ENCODE assay signal across 8 cellular contexts in the genomic region with DNA sequence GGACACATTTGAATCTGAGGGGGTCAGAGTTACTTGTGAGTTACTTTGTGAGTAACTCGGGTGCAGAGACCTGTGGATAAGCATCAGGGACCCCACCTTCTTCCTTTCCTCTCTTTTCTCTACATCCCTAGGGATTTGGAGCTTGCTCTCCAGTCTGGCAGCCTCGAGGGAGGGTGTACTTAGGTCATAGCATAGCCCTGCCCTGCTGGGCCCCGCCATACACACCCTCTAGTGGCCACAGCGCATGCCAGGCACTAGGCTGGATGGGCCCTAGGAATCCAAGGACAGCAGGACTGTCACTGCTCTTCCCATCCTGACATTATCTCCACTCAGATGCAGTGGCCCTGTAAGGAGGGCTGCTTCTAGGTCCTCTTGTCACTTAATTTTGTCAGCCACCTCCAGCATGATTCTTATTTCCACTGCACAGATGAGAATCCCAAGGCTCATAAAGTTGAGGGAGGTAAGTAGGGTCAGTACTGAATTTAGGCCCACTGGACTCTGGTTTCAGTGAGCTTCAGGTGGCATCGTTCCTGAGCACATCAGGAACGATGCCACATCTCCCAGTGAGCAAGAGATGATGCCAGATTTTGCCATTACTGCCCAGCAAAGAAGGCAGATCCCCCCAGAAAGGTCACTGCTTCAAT. TPM values are rescaled to one million over a fixed set of nuclear protein-coding genes. Genes with fewer than 3 reads are reported as not detected.
DNase-seq lines count a peak whose midpoint lies in the region; ATAC-seq, FAIRE-seq and TF ChIP-seq lines count a peak whose summit lies in the region.

No MANE protein-coding gene starts in this region.

- peaks cover 10% of the 10 kb centered on the region for H3K27me3 ChIP-seq in CD4-positive, alpha-beta memory T cell (ENCODE audit: insufficient read depth, low read length)

- TF ChIP-seq CTCF in GM10266 (IDR thresholded peaks at IDR 0.05; ENCODE audit: control insufficient read depth, insufficient read depth, low read depth, missing control alignments) (peak; percentile 55), brain (conservative IDR thresholded peaks at IDR 0.05) (peak; percentile 61 to 73), kidney (IDR thresholded peaks at IDR 0.05; ENCODE audit: borderline replicate concordance, extremely low read depth, insufficient read depth) (peak; percentile 89)

- H3K4me1 ChIP-seq in kidney (ENCODE audit: control insufficient read depth in 1 of 2, insufficient read depth in 1 of 2, low read depth in 1 of 2, low read length in 2 of 2) = peaks cover 0 to 3% of the 10 kb centered on the region in 2 donors
- peaks cover 17% of the 10 kb centered on the region for H3K4me1 ChIP-seq in CD4-positive, alpha-beta memory T cell (ENCODE audit: insufficient read depth, low read length)

- H3K36me3 ChIP-seq in kidney (ENCODE audit: control insufficient read depth in 1 of 2, insufficient read depth in 2 of 2, low read length in 2 of 2) = no peaks in the 10 kb centered on the region
- no peaks in the 10 kb centered on the region for H3K36me3 ChIP-seq in CD4-positive, alpha-beta memory T cell (ENCODE audit: insufficient read depth, low read length)

- H3K9ac ChIP-seq in kidney (ENCODE audit: low read length in 2 of 2) = no peak overlapping the region

- ATAC-seq in GM21526 (IDR thresholded peaks at IDR 0.05; ENCODE audit: low FRiP score, unreplicated experiment) = no peak

- in situ Hi-C loops in ACHN (cut with HindIII; ENCODE audit: low pct_ligation_motif_present, low pct_unique_long_range_greater_than_20kb, low sequenced_read_pairs) = no loop called here

- H3K9me3 Mint-ChIP-seq in brain = no peaks in the 10 kb centered on the region
- H3K9me3 Mint-ChIP-seq in CD4-positive, alpha-beta memory T cell = no peaks in the 10 kb centered on the region

- DNase-seq in ACHN = peak; percentile 72
- DNase-seq in GM10266 (ENCODE audit: extremely low spot score) = no peak
- DNase-seq in NCI-H510A treated with DMSO at 0.1 percent for 48 hours (lab: John Stamatoyannopoulos, UW) = peak; percentile 35
- peak; percentile 84 for DNase-seq in kidney
- DNase-seq in ureter (ENCODE audit: low spot score) = peak; percentile 76
- DNase-seq in CD4-positive, alpha-beta memory T cell = no peak

- intact Hi-C loops in kidney (cut with DNase I) = loop anchor here (10.0 kb wide), 1 partner anchor 74 kb away; no protein-coding TSS in a partner anchor
- intact Hi-C loops in CD4-positive, alpha-beta memory T cell (cut with micrococcal nuclease) = no loop called here

- no peak for FAIRE-seq in kidney (lab: Jason Lieb, UNC)

- no peaks in the 10 kb centered on the region for H3K36me3 Mint-ChIP-seq in brain
- peaks cover 0 to 2% of the 10 kb centered on the region in 2 donors for H3K36me3 Mint-ChIP-seq in CD4-positive, alpha-beta memory T cell

- H3K4me1 Mint-ChIP-seq in brain = peaks cover 13% of the 10 kb centered on the region
- H3K4me1 Mint-ChIP-seq in CD4-positive, alpha-beta memory T cell = peaks cover 9 to 23% (median 13%) of the 10 kb centered on the region in 4 donors

- no peaks in the 10 kb centered on the region for H3K9me3 ChIP-seq in kidney (ENCODE audit: control insufficient read depth in 1 of 2, low read length in 2 of 2)
- H3K9me3 ChIP-seq in CD4-positive, alpha-beta memory T cell (ENCODE audit: control insufficient read depth in 1 of 2, low read length in 2 of 2) = no peaks in the 10 kb centered on the region

- no peak overlapping the region for H3K4me3 ChIP-seq in kidney (ENCODE audit: low read length in 2 of 2)
- H3K4me3 ChIP-seq in CD4-positive, alpha-beta memory T cell (ENCODE audit: low read length in 2 of 2) = no peak overlapping the region

- POLR2A ChIA-PET in CD4-positive, alpha-beta memory T cell (lab: Charles Lee; ENCODE audit: partially characterized antibody) = no interaction called here

- CTCF ChIA-PET in CD4-positive, alpha-beta memory T cell (lab: Charles Lee; ENCODE audit: partially characterized antibody) = no interaction called here

- H3K4me3 Mint-ChIP-seq in brain = peak overlapping the region in 1 of 5 experiments; percentile 16
- no peak overlapping the region for H3K4me3 Mint-ChIP-seq in CD4-positive, alpha-beta memory T cell

- peaks cover 19% of the 10 kb centered on the region for H3K27me3 Mint-ChIP-seq in brain
- peaks cover 2 to 9% of the 10 kb centered on the region in 2 donors for H3K27me3 Mint-ChIP-seq in CD4-positive, alpha-beta memory T cell

- peak overlapping the region in 1 of 5 experiments; percentile 44 for H3K27ac Mint-ChIP-seq in brain
- H3K27ac Mint-ChIP-seq in CD4-positive, alpha-beta memory T cell = no peak overlapping the region

- no peak overlapping the region for H3K27ac ChIP-seq in kidney (ENCODE audit: low read depth in 2 of 2, low read length in 2 of 2)
- H3K27ac ChIP-seq in CD4-positive, alpha-beta memory T cell (ENCODE audit: low read depth, low read length) = no peak overlapping the region

RNA-seq across cellular contexts. Expression of gene SMAD6, which starts 3.6 kb away (rescaled TPM):
- 2.3 TPM for polyA plus RNA-seq in brain (ENCODE audit: insufficient read depth, low read depth, low replicate concordance)
- 23.0 TPM for total RNA-seq in kidney
- polyA plus RNA-seq in kidney (ENCODE audit: insufficient read depth, low read depth, low replicate concordance) = 15.4 TPM
- total RNA-seq in ureter = 17.4 TPM
- under 1 TPM; 0.09 to 0.11 TPM for total RNA-seq in CD4-positive, alpha-beta memory T cell
- not detected for polyA plus RNA-seq in CD4-positive, alpha-beta memory T cell

Comparison
In these comparisons a context has a peak if more than half of its experiments do, and no peak if none do; other contexts are left out.
1. DNase-seq: peak in ACHN (single experiment), NCI-H510A treated with DMSO at 0.1 percent for 48 hours (single experiment), kidney (single experiment) and ureter (single experiment); none in GM10266 (single experiment) and CD4-positive, alpha-beta memory T cell (0 of 5).
2. RNA of gene SMAD6, which starts 3.6 kb away (total RNA-seq): 23.0 TPM in kidney (single experiment) and 17.4 TPM in ureter (single experiment); 0.09 to 0.11 TPM in CD4-positive, alpha-beta memory T cell; every median in the first group is over 10 times any median in the second.
3. Peak in every context shown above with its lines, with median percentiles within 50 percentile points of each other: CTCF ChIP-seq.